ENCODE assay signal across 8 cellular contexts in genomic region chr9:124861342-124862229, GRCh38. TPM values are rescaled to one million over a fixed set of nuclear protein-coding genes. Genes with fewer than 3 reads are reported as not detected.
DNase-seq lines count a peak whose midpoint lies in the region; ATAC-seq and TF ChIP-seq lines count a peak whose summit lies in the region.

TSS of gene ARPC5L (plus strand) at chr9:124862130. CDS start at chr9:124869291, 7,161 bp downstream.
TSS of gene RPL35 (minus strand) at chr9:124861957. CDS start at chr9:124861912, 45 bp downstream.

- peak within 1 kb of the TSS; percentile 95 for H3K4me3 Mint-ChIP-seq in activated naive CD4-positive, alpha-beta T cell treated with anti-CD3 and anti-CD28 coated beads, Interleukin-2, amount 10 ng/mL, durations not matched to agents 7 days and 5 days

- peaks cover 35% of the 10 kb centered on the region for H3K4me1 Mint-ChIP-seq in activated naive CD4-positive, alpha-beta T cell treated with anti-CD3 and anti-CD28 coated beads, Interleukin-2, amount 10 ng/mL, durations not matched to agents 7 days and 5 days

- no peaks in the 10 kb centered on the region for H3K9me3 Mint-ChIP-seq in activated naive CD4-positive, alpha-beta T cell treated with anti-CD3 and anti-CD28 coated beads, Interleukin-2, amount 10 ng/mL, durations not matched to agents 7 days and 5 days

- peaks cover 0 to 41% (median 13%) of the 10 kb centered on the region in 3 donors for H3K4me1 ChIP-seq in gastroesophageal sphincter
- H3K4me1 ChIP-seq in suprapubic skin = peaks cover 49% of the 10 kb centered on the region

- CTCF ChIA-PET in activated naive CD4-positive, alpha-beta T cell treated with anti-CD3 and anti-CD28 coated beads, Interleukin-2, amount 10 ng/mL, durations not matched to agents 7 days and 5 days (lab: Charles Lee) = interaction anchor here (0.6 to 3.0 kb wide), 9 partner anchors 10 to 264 kb away, joined by 3 to 21 read pairs (median 3); partner anchors contain the start of genes NR6A1 and WDR38

- H3K9me3 ChIP-seq in SK-N-MC (ENCODE audit: low read depth, low read length) (no peaks in the 10 kb centered on the region), gastroesophageal sphincter (no peaks in the 10 kb centered on the region), suprapubic skin (no peaks in the 10 kb centered on the region)

- H3K36me3 Mint-ChIP-seq in activated naive CD4-positive, alpha-beta T cell treated with anti-CD3 and anti-CD28 coated beads, Interleukin-2, amount 10 ng/mL, durations not matched to agents 7 days and 5 days = peaks cover 36% of the 10 kb centered on the region

- peaks cover 3% of the 10 kb centered on the region for H3K27me3 Mint-ChIP-seq in activated naive CD4-positive, alpha-beta T cell treated with anti-CD3 and anti-CD28 coated beads, Interleukin-2, amount 10 ng/mL, durations not matched to agents 7 days and 5 days

- H3K27ac Mint-ChIP-seq in activated naive CD4-positive, alpha-beta T cell treated with anti-CD3 and anti-CD28 coated beads, Interleukin-2, amount 10 ng/mL, durations not matched to agents 7 days and 5 days = peak within 1 kb of the TSS; percentile 97

- no peak for TF ChIP-seq EP300 in gastroesophageal sphincter (IDR thresholded peaks at IDR 0.05)
- no peak for TF ChIP-seq EP300 in suprapubic skin (IDR thresholded peaks at IDR 0.05)

- DNase-seq in GM10266 (ENCODE audit: extremely low spot score) (peak; percentile 99), NCI-H1048 (lab: John Stamatoyannopoulos, UW) (peak; percentile 90), SK-N-MC (ENCODE audit: low read depth, low spot score) (no peak), occipital lobe (lab: John Stamatoyannopoulos, UW) (peak; percentile 93), suprapubic skin (ENCODE audit: low spot score in 2 of 2) (peak; percentile 96 to 98)
- DNase-seq in activated naive CD4-positive, alpha-beta T cell treated with anti-CD3 and anti-CD28 coated beads, Interleukin-2, amount 10 ng/mL, durations not matched to agents 7 days and 5 days = peak; percentile 97

- no peaks in the 10 kb centered on the region for H3K27me3 ChIP-seq in gastroesophageal sphincter
- no peaks in the 10 kb centered on the region for H3K27me3 ChIP-seq in suprapubic skin

- H3K27ac ChIP-seq in SK-N-MC = peak within 1 kb of the TSS; percentile 95
- peak within 1 kb of the TSS; percentile 64 to 92 (median 91) for H3K27ac ChIP-seq in gastroesophageal sphincter
- H3K27ac ChIP-seq in suprapubic skin = peak within 1 kb of the TSS; percentile 95

- peak within 1 kb of the TSS; percentile 95 for H3K9ac ChIP-seq in SK-N-MC (ENCODE audit: insufficient read length)

- TF ChIP-seq POLR2A in gastroesophageal sphincter (IDR thresholded peaks at IDR 0.05) (peak; percentile 80 to 86), suprapubic skin (IDR thresholded peaks at IDR 0.05) (peak in 1 of 2 donors; percentile 79)

- 0% methylated on average over 13 of the region's 92 CpGs; no CpG with 5 or more reads in 1 of the 2 donors for WGBS in gastroesophageal sphincter (ENCODE audit: low coverage in 1 of 2), 2 donors
- under 1% methylated on average over 34 of the region's 92 CpGs for WGBS in suprapubic skin

- TF ChIP-seq CTCF in GM10266 (IDR thresholded peaks at IDR 0.05; ENCODE audit: control insufficient read depth, insufficient read depth, low read depth, missing control alignments) (no peak), gastroesophageal sphincter (IDR thresholded peaks at IDR 0.05) (peak in 3 of 4 experiments; percentile 3 to 36 (median 36)), suprapubic skin (IDR thresholded peaks at IDR 0.05) (peak in 1 of 2 donors; percentile 38)

- H3K4me3 ChIP-seq in SK-N-MC (peak within 1 kb of the TSS; percentile 91), gastroesophageal sphincter (peak within 1 kb of the TSS; percentile 63 to 84), suprapubic skin (peak within 1 kb of the TSS; percentile 92)

- ATAC-seq in HG02610 (IDR thresholded peaks at IDR 0.05; ENCODE audit: unreplicated experiment) (peak; percentile 94), gastroesophageal sphincter (peak; percentile 98)

- H3K36me3 ChIP-seq in SK-N-MC (ENCODE audit: insufficient read depth, low read length) = peaks cover 49% of the 10 kb centered on the region
- H3K36me3 ChIP-seq in gastroesophageal sphincter = peaks cover 0 to 40% of the 10 kb centered on the region in 2 donors
- peaks cover 38% of the 10 kb centered on the region for H3K36me3 ChIP-seq in suprapubic skin

RNA-seq across cellular contexts. Expression of gene ARPC5L, which starts in this region (rescaled TPM):
- 10 to 100 TPM; 19.9 to 27.6 (median 20.3) TPM for total RNA-seq in gastroesophageal sphincter
- total RNA-seq in occipital lobe = 10.1 TPM
- 10 to 100 TPM; 16.9 to 52.4 (median 33.0) TPM for total RNA-seq in suprapubic skin

RNA-seq across cellular contexts. Expression of gene RPL35, which starts in this region (rescaled TPM):
- 1,000 to 10,000 TPM; 1,026 to 2,785 (median 2,065) TPM for total RNA-seq in gastroesophageal sphincter
- 686 TPM for total RNA-seq in occipital lobe
- 1,000 to 10,000 TPM; 1,001 to 2,050 (median 1,799) TPM for total RNA-seq in suprapubic skin
